7 cellular contexts compared by ENCODE assay signal in the genomic region with DNA sequence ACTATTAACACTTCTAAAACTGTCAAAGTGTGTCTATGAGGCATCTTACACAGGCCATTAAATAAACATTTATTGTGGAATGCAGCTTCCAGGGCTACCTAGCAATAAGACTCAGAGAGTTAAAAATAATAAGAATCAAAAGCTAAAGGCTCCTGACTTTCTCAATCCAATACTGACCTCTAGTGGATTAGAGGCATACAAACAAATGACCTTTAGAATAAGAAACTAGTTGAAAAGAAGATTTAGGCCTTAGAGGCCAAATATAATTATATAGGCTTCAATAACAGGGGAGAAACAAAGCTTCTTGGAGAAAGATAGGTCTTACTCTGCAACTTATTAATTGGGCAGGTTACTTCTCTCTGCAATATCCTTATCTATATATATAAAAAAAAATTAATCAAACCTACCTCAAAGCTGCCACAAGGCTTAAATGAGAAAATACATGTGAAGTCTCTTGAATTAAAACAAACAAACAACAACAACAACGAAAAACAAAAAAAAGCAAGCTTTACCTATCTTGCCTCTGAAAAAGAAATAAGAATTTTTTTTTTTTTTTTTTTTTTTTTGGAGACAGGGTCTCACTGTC.
A peak's percentile ranks its signal among the peaks of the same experiment; 100 is the strongest.
DNase-seq lines count a peak whose midpoint lies in the region; ATAC-seq and TF ChIP-seq lines count a peak whose summit lies in the region.

No MANE protein-coding gene starts in this region.

- WGBS in psoas muscle, 3 donors = 34 to 71% (median 50%) methylated on average over 1 of the region's 1 CpG

- ATAC-seq in psoas muscle = peak in 3 of 4 donors; percentile 60 to 82 (median 61)

- no peaks in the 10 kb centered on the region for H3K4me1 ChIP-seq in psoas muscle

- in situ Hi-C loops in SK-MEL-5 (cut with HindIII; ENCODE audit: low pct_unique_long_range_greater_than_20kb, low sequenced_read_pairs) = loop anchor here (10.0 kb wide), 1 partner anchor 545 kb away; no protein-coding TSS in a partner anchor

- no peak overlapping the region for H3K27ac ChIP-seq in psoas muscle

- H3K4me3 ChIP-seq in fibroblast of pulmonary artery (replicated peaks; ENCODE audit: low read depth, low read length) = no peak overlapping the region
- H3K4me3 ChIP-seq in psoas muscle = no peak overlapping the region

- intact Hi-C loops in psoas muscle (cut with DNase I) = loop anchor here (2.0 to 10.0 kb wide), 7 partner anchors 165 to 1035 kb away; no protein-coding TSS in a partner anchor

- TF ChIP-seq CTCF in GM10248 (IDR thresholded peaks at IDR 0.05; ENCODE audit: control extremely low read depth, extremely low read depth, low read depth, missing control alignments) (peak; percentile 41), LNCAP (IDR thresholded peaks at IDR 0.05) (peak; percentile 42; the same call in 1 of the 2 replicates), fibroblast of pulmonary artery (IDR thresholded peaks at IDR 0.05; ENCODE audit: low read length, missing control alignments) (peak; percentile 65), psoas muscle (IDR thresholded peaks at IDR 0.05) (peak; percentile 74)

- DNase-seq in GM10248 (ENCODE audit: extremely low spot score) (peak; percentile 18), SK-MEL-5 (ENCODE audit: low read depth, low spot score) (peak; percentile 77), fibroblast of pulmonary artery (ENCODE audit: low read depth) (peak; percentile 76), psoas muscle (no peak), GF-D8 (lab: John Stamatoyannopoulos, UW) (no peak), HK-2 (ENCODE audit: unreplicated experiment) (no peak)

- H3K9me3 ChIP-seq in psoas muscle = no peaks in the 10 kb centered on the region

- H3K27me3 ChIP-seq in psoas muscle (ENCODE audit: insufficient read depth in 3 of 3, low read length in 2 of 3) = no peaks in the 10 kb centered on the region

- no peaks in the 10 kb centered on the region for H3K36me3 ChIP-seq in psoas muscle (ENCODE audit: insufficient read depth in 1 of 2, low read depth in 1 of 2)

- POLR2A ChIA-PET in GM10248 (lab: Yijun Ruan, JAX) = interaction anchor here (0.7 kb wide), 1 partner anchor 159 kb away, joined by 10 read pairs; no protein-coding TSS in a partner anchor

- CTCF ChIA-PET in GM10248 (lab: Yijun Ruan, JAX) = interaction anchor here (0.6 to 2.5 kb wide), 14 partner anchors 8 to 1049 kb away, joined by 3 to 44 read pairs (median 4); no protein-coding TSS in a partner anchor

Comparison
In these comparisons a context has a peak if more than half of its experiments do, and no peak if none do; other contexts are left out.
1. DNase-seq: peak in GM10248 (single experiment), SK-MEL-5 (single experiment) and fibroblast of pulmonary artery (single experiment); none in psoas muscle (0 of 2), GF-D8 (single experiment) and HK-2 (single experiment).
2. Peak in every context shown above with its lines, with median percentiles within 50 percentile points of each other: CTCF ChIP-seq.